ENCODE assay signal across 1 cellular context in genomic region chr1:160605792-160606520, GRCh38.
TF ChIP-seq lines count a peak whose summit lies in the region.

No MANE protein-coding gene starts in this region.

TF ChIP-seq in GM12878, 131 proteins besides CTCF, POLR2A, EP300 and RAD21 (continued from another document):
- 0 out of 2 replicates have a peak, but pooled peaks have one; percentile 13 for TF ChIP-seq ZNF592 (IDR thresholded peaks at IDR 0.05)
